ENCODE assay signal across 8 cellular contexts in genomic region chr21:41610042-41610839, GRCh38.
A peak's percentile ranks its signal among the peaks of the same experiment; 100 is the strongest.
DNase-seq lines count a peak whose midpoint lies in the region; ATAC-seq, FAIRE-seq and TF ChIP-seq lines count a peak whose summit lies in the region.

No MANE protein-coding gene starts in this region.

- CTCF ChIA-PET in endothelial cell of umbilical vein (lab: Charles Lee) = interaction anchor here (0.6 to 1.9 kb wide), 7 partner anchors 22 to 507 kb away, joined by 3 to 20 read pairs (median 6); no protein-coding TSS in a partner anchor

- intact Hi-C loops in endothelial cell of umbilical vein (cut with micrococcal nuclease) = loop anchor here (1.0 kb wide), 1 partner anchor 327 kb away; no protein-coding TSS in a partner anchor

- no peak for TF ChIP-seq POLR2A in endothelial cell of umbilical vein (IDR thresholded peaks at IDR 0.05; ENCODE audit: low read depth, low read length)

- no peak overlapping the region for H3K4me2 ChIP-seq in endothelial cell of umbilical vein (ENCODE audit: insufficient read depth, low read length)

- peak; percentile 70 for DNase-seq in DMS53 (lab: John Stamatoyannopoulos, UW)
- DNase-seq in HL-60 (ENCODE audit: low read depth in 1 of 2, low spot score in 1 of 2) = peak; percentile 18 to 42
- DNase-seq in SJSA1 (ENCODE audit: low read depth in 1 of 2, low spot score in 2 of 2) = peak; percentile 49 to 73
- peak; percentile 42 for DNase-seq in endothelial cell of umbilical vein (ENCODE audit: low read depth, low spot score)
- DNase-seq in myocyte (ENCODE audit: low read depth) = peak; percentile 68
- DNase-seq in T-helper 9 cell = no peak

- no peaks in the 10 kb centered on the region for H3K9me3 ChIP-seq in SJSA1 (replicated peaks)
- H3K9me3 ChIP-seq in endothelial cell of umbilical vein (replicated peaks; ENCODE audit: control insufficient read depth, insufficient read depth, low read length) = no peaks in the 10 kb centered on the region

- FAIRE-seq in endothelial cell of umbilical vein (lab: Jason Lieb, UNC) = peak; percentile 26

- H3K36me3 ChIP-seq in SJSA1 (no peaks in the 10 kb centered on the region), endothelial cell of umbilical vein (ENCODE audit: control insufficient read depth in 2 of 2, extremely low read depth in 1 of 2, insufficient read depth in 2 of 2, low read length in 2 of 2) (no peaks in the 10 kb centered on the region)

- H3K27ac ChIP-seq in HL-60 (replicated peaks) (no peak overlapping the region), SJSA1 (no peak overlapping the region), endothelial cell of umbilical vein (ENCODE audit: insufficient read depth, low read depth, low read length) (no peak overlapping the region)

- TF ChIP-seq CTCF in HL-60 (IDR thresholded peaks at IDR 0.05; ENCODE audit: insufficient read depth, low read length) (peak; percentile 74), endothelial cell of umbilical vein (IDR thresholded peaks at IDR 0.05; ENCODE audit: extremely low read depth in 1 of 2, insufficient read depth in 1 of 2, low read depth in 1 of 2, low read length in 2 of 2) (peak; percentile 68 to 73)

- no TSS peak for BruUV-seq in endothelial cell of umbilical vein (replicated peaks; lab: Mats Ljungman, UMichigan)

- H3K9ac ChIP-seq in endothelial cell of umbilical vein (replicated peaks; ENCODE audit: extremely low read depth, insufficient read depth, low read length) = no peak overlapping the region

- ATAC-seq in HG03469 (IDR thresholded peaks at IDR 0.05; ENCODE audit: unreplicated experiment) (no peak), GM21515 (IDR thresholded peaks at IDR 0.05; ENCODE audit: unreplicated experiment) (no peak)

- no peaks in the 10 kb centered on the region for H3K27me3 ChIP-seq in HL-60 (ENCODE audit: insufficient read depth, poor library complexity, severe bottlenecking)
- no peaks in the 10 kb centered on the region for H3K27me3 ChIP-seq in SJSA1 (replicated peaks)
- no peaks in the 10 kb centered on the region for H3K27me3 ChIP-seq in endothelial cell of umbilical vein (ENCODE audit: control insufficient read depth in 2 of 2, insufficient read depth in 2 of 2, low read length in 2 of 2)

- no peaks in the 10 kb centered on the region for H4K20me1 ChIP-seq in endothelial cell of umbilical vein (replicated peaks; ENCODE audit: control insufficient read depth, extremely low read depth, insufficient read depth, low read length)

- H3K4me3 ChIP-seq in HL-60 (replicated peaks; ENCODE audit: insufficient read depth, low read length) (no peak overlapping the region), SJSA1 (no peak overlapping the region), endothelial cell of umbilical vein (replicated peaks in 1 of 3; ENCODE audit: insufficient read depth in 1 of 3, low read depth in 1 of 3, low read length in 3 of 3) (no peak overlapping the region)

- no peaks in the 10 kb centered on the region for H3K9me1 ChIP-seq in endothelial cell of umbilical vein (replicated peaks; ENCODE audit: control insufficient read depth, extremely low read depth, insufficient read depth, low read length)

- POLR2A ChIA-PET in endothelial cell of umbilical vein (lab: Charles Lee) = no interaction called here

- H2AFZ ChIP-seq in endothelial cell of umbilical vein (ENCODE audit: low read depth, low read length) = no peak overlapping the region

- dilution Hi-C loops in endothelial cell of umbilical vein (cut with MboI; ENCODE audit: extremely low pct_ligation_motif_present, low sequenced_read_pairs) = no loop called here

- peaks cover 21% of the 10 kb centered on the region for H3K4me1 ChIP-seq in SJSA1 (replicated peaks)
- H3K4me1 ChIP-seq in endothelial cell of umbilical vein (ENCODE audit: control insufficient read depth, extremely low read depth, insufficient read depth, low read length) = no peaks in the 10 kb centered on the region

- H3K79me2 ChIP-seq in endothelial cell of umbilical vein (ENCODE audit: control insufficient read depth, insufficient read depth, low read length) = no peaks in the 10 kb centered on the region

TF ChIP-seq in endothelial cell of umbilical vein, 7 proteins besides CTCF, POLR2A, EP300 and RAD21:
- TF ChIP-seq JUN (IDR thresholded peaks at IDR 0.05; ENCODE audit: borderline replicate concordance, insufficient read depth, insufficient read length, low read depth) (no peak), EZH2 (IDR thresholded peaks at IDR 0.05; ENCODE audit: borderline replicate concordance, low read depth, low read length, severe bottlenecking) (no peak), MAX (IDR thresholded peaks at IDR 0.05; ENCODE audit: insufficient read depth, insufficient read length) (no peak), FOS (IDR thresholded peaks at IDR 0.05; ENCODE audit: borderline replicate concordance, insufficient read depth, low read length) (no peak), MYC (IDR thresholded peaks at IDR 0.05; ENCODE audit: low read depth, low read length) (no peak), POLR2AphosphoS5 (IDR thresholded peaks at IDR 0.05; ENCODE audit: insufficient read depth, low read depth, low read length) (no peak), GATA2 (IDR thresholded peaks at IDR 0.05; ENCODE audit: insufficient read depth, insufficient read length, low read depth, low read length) (no peak)
TF ChIP-seq in endothelial cell of umbilical vein: peak in this region for 0.
